8 cellular contexts compared by ENCODE assay signal in the genomic region with DNA sequence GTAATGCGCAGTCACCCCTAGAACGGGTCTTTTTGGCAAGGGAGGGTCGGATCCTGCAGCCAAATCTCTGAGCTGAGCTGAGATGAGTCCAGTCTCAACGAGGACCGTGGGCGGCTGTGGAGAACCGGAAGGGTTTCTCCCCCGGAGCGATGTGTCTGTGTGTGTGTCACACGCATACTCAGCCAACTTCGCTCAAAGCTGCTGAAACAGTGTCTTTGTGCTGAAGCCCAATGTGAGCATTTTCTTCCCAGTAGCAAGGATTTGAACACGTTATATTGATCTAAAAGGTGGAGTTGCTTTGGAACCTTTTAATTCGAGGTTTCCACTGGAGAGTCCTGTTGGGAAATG. TPM values are rescaled to one million over a fixed set of nuclear protein-coding genes. Genes with fewer than 3 reads are reported as not detected.
DNase-seq lines count a peak whose midpoint lies in the region; ATAC-seq and TF ChIP-seq lines count a peak whose summit lies in the region.

No MANE protein-coding gene starts in this region.

- no peak for TF ChIP-seq CTCF in activated B cell treated with CpG ODN at 0.5 μM for 24 hours (IDR thresholded peaks at IDR 0.05)

- H3K4me3 ChIP-seq in right cardiac atrium (ENCODE audit: low read length), result peak overlapping the region; percentile 55

- no peak overlapping the region for H3K27ac ChIP-seq in right cardiac atrium (ENCODE audit: low read length)

- POLR2A ChIA-PET in activated CD4-positive, alpha-beta memory T cell treated with anti-CD3 and anti-CD28 coated beads for 36 hours (lab: Charles Lee), result no interaction called here
- POLR2A ChIA-PET in activated CD4-positive, alpha-beta memory T cell treated with anti-CD3 and anti-CD28 coated beads, Interleukin-2, amount 10 ng/mL, durations not matched to agents 7 days and 5 days (lab: Charles Lee), result no interaction called here
- POLR2A ChIA-PET in activated B cell treated with CpG ODN at 0.5 μM for 24 hours (lab: Charles Lee), result no interaction called here

- no peaks in the 10 kb centered on the region for H3K36me3 Mint-ChIP-seq in activated CD4-positive, alpha-beta memory T cell treated with anti-CD3 and anti-CD28 coated beads for 36 hours
- no peaks in the 10 kb centered on the region for H3K36me3 Mint-ChIP-seq in activated CD4-positive, alpha-beta memory T cell treated with anti-CD3 and anti-CD28 coated beads, Interleukin-2, amount 10 ng/mL, durations not matched to agents 7 days and 5 days (ENCODE audit: low read depth)
- H3K36me3 Mint-ChIP-seq in activated B cell treated with CpG ODN at 0.5 μM for 24 hours (ENCODE audit: low read depth), result no peaks in the 10 kb centered on the region

- no peaks in the 10 kb centered on the region for H3K4me1 ChIP-seq in right cardiac atrium (ENCODE audit: control insufficient read depth, insufficient read depth, low read length)

- WGBS in right cardiac atrium, result 6% methylated on average over 13 of the region's 13 CpGs

- peaks cover 10% of the 10 kb centered on the region for H3K4me1 Mint-ChIP-seq in activated CD4-positive, alpha-beta memory T cell treated with anti-CD3 and anti-CD28 coated beads for 36 hours (ENCODE audit: low read depth)
- peaks cover 2% of the 10 kb centered on the region for H3K4me1 Mint-ChIP-seq in activated CD4-positive, alpha-beta memory T cell treated with anti-CD3 and anti-CD28 coated beads, Interleukin-2, amount 10 ng/mL, durations not matched to agents 7 days and 5 days
- H3K4me1 Mint-ChIP-seq in activated B cell treated with CpG ODN at 0.5 μM for 24 hours, result peaks cover 8% of the 10 kb centered on the region

- no peaks in the 10 kb centered on the region for H3K27me3 ChIP-seq in right cardiac atrium (ENCODE audit: control insufficient read depth, insufficient read depth)

- no peaks in the 10 kb centered on the region for H3K9me3 Mint-ChIP-seq in activated CD4-positive, alpha-beta memory T cell treated with anti-CD3 and anti-CD28 coated beads for 36 hours
- H3K9me3 Mint-ChIP-seq in activated CD4-positive, alpha-beta memory T cell treated with anti-CD3 and anti-CD28 coated beads, Interleukin-2, amount 10 ng/mL, durations not matched to agents 7 days and 5 days, result no peaks in the 10 kb centered on the region
- no peaks in the 10 kb centered on the region for H3K9me3 Mint-ChIP-seq in activated B cell treated with CpG ODN at 0.5 μM for 24 hours

- H3K27me3 Mint-ChIP-seq in activated CD4-positive, alpha-beta memory T cell treated with anti-CD3 and anti-CD28 coated beads for 36 hours, result peaks cover 41% of the 10 kb centered on the region
- peaks cover 35% of the 10 kb centered on the region for H3K27me3 Mint-ChIP-seq in activated CD4-positive, alpha-beta memory T cell treated with anti-CD3 and anti-CD28 coated beads, Interleukin-2, amount 10 ng/mL, durations not matched to agents 7 days and 5 days
- H3K27me3 Mint-ChIP-seq in activated B cell treated with CpG ODN at 0.5 μM for 24 hours, result peaks cover 36% of the 10 kb centered on the region

- H3K4me3 Mint-ChIP-seq in activated CD4-positive, alpha-beta memory T cell treated with anti-CD3 and anti-CD28 coated beads for 36 hours, result no peak overlapping the region
- no peak overlapping the region for H3K4me3 Mint-ChIP-seq in activated CD4-positive, alpha-beta memory T cell treated with anti-CD3 and anti-CD28 coated beads, Interleukin-2, amount 10 ng/mL, durations not matched to agents 7 days and 5 days
- H3K4me3 Mint-ChIP-seq in activated B cell treated with CpG ODN at 0.5 μM for 24 hours, result peak overlapping the region; percentile 46

- no peak overlapping the region for H3K27ac Mint-ChIP-seq in activated CD4-positive, alpha-beta memory T cell treated with anti-CD3 and anti-CD28 coated beads for 36 hours
- H3K27ac Mint-ChIP-seq in activated CD4-positive, alpha-beta memory T cell treated with anti-CD3 and anti-CD28 coated beads, Interleukin-2, amount 10 ng/mL, durations not matched to agents 7 days and 5 days, result no peak overlapping the region
- no peak overlapping the region for H3K27ac Mint-ChIP-seq in activated B cell treated with CpG ODN at 0.5 μM for 24 hours

- peak; percentile 60 for DNase-seq in activated CD4-positive, alpha-beta memory T cell treated with anti-CD3 and anti-CD28 coated beads for 36 hours
- DNase-seq in activated CD4-positive, alpha-beta memory T cell treated with anti-CD3 and anti-CD28 coated beads, Interleukin-2, amount 10 ng/mL, durations not matched to agents 7 days and 5 days, result no peak
- no peak for DNase-seq in activated B cell treated with CpG ODN at 0.5 μM for 24 hours
- no peak for DNase-seq in right cardiac atrium
- DNase-seq in stimulated activated CD4-positive, alpha-beta T cell treated with anti-CD3 and anti-CD28 coated beads, Interleukin-4, amount 100 ng/mL, for 4 hours, result peak; percentile 13 to 15
- no peak for DNase-seq in germinal center (ENCODE audit: low spot score)
- DNase-seq in NCI-H524 (lab: John Stamatoyannopoulos, UW), result no peak
- no peak for DNase-seq in NCI-H510A (lab: John Stamatoyannopoulos, UW)

- ATAC-seq in activated B cell treated with CpG ODN at 0.5 μM for 24 hours (ENCODE audit: low read depth) (no peak), right cardiac atrium (peak in 1 of 2 donors; percentile 10)

- CTCF ChIA-PET in activated CD4-positive, alpha-beta memory T cell treated with anti-CD3 and anti-CD28 coated beads for 36 hours (lab: Charles Lee), result interaction anchor here (1.0 to 6.5 kb wide), 2 partner anchors 171 to 422 kb away, joined by 3 to 111 read pairs; no protein-coding TSS in a partner anchor
- CTCF ChIA-PET in activated CD4-positive, alpha-beta memory T cell treated with anti-CD3 and anti-CD28 coated beads, Interleukin-2, amount 10 ng/mL, durations not matched to agents 7 days and 5 days (lab: Charles Lee), result no interaction called here
- CTCF ChIA-PET in activated B cell treated with CpG ODN at 0.5 μM for 24 hours (lab: Charles Lee), result interaction anchor here (4.5 kb wide), 1 partner anchor 171 kb away, joined by 18 read pairs; no protein-coding TSS in a partner anchor

- intact Hi-C loops in activated CD4-positive, alpha-beta memory T cell treated with anti-CD3 and anti-CD28 coated beads for 36 hours (cut with micrococcal nuclease), result no loop called here
- intact Hi-C loops in activated B cell treated with CpG ODN at 0.5 μM for 24 hours (cut with micrococcal nuclease) (no loop called here), right cardiac atrium (cut with DNase I) (no loop called here)

- H3K9me3 ChIP-seq in right cardiac atrium (ENCODE audit: control insufficient read depth, low read length), result no peaks in the 10 kb centered on the region

RNA-seq across cellular contexts. Expression of a gene that starts 1.4 kb away (rescaled TPM):
- under 1 TPM; 0.24 to 0.36 TPM for total RNA-seq in activated CD4-positive, alpha-beta memory T cell treated with anti-CD3 and anti-CD28 coated beads for 36 hours
- under 1 TPM; 0.10 to 0.13 TPM for total RNA-seq in activated CD4-positive, alpha-beta memory T cell treated with anti-CD3 and anti-CD28 coated beads, Interleukin-2, amount 10 ng/mL, durations not matched to agents 7 days and 5 days
- 9.0 and 12.3 TPM in 2 replicates for total RNA-seq in activated B cell treated with CpG ODN at 0.5 μM for 24 hours
- 1 to 10 TPM; 5.5 to 7.9 (median 6.5) TPM for total RNA-seq in right cardiac atrium
- polyA plus RNA-seq in right cardiac atrium, result 5.6 TPM

Comparison
In these comparisons a context has a peak if more than half of its experiments do, and no peak if none do; other contexts are left out.
1. DNase-seq: peak in activated CD4-positive, alpha-beta memory T cell treated with anti-CD3 and anti-CD28 coated beads for 36 hours (single experiment) and stimulated activated CD4-positive, alpha-beta T cell treated with anti-CD3 and anti-CD28 coated beads, Interleukin-4, amount 100 ng/mL, for 4 hours (2 of 2); none in activated CD4-positive, alpha-beta memory T cell treated with anti-CD3 and anti-CD28 coated beads, Interleukin-2, amount 10 ng/mL, durations not matched to agents 7 days and 5 days (single experiment), activated B cell treated with CpG ODN at 0.5 μM for 24 hours (single experiment), right cardiac atrium (0 of 3), germinal center (single experiment), NCI-H524 (0 of 2) and NCI-H510A (single experiment).